8 cellular contexts compared by ENCODE assay signal in genomic region chr1:234400773-234401172, GRCh38. TPM values are rescaled to one million over a fixed set of nuclear protein-coding genes. Genes with fewer than 3 reads are reported as not detected.
A peak's percentile ranks its signal among the peaks of the same experiment; 100 is the strongest.
DNase-seq lines count a peak whose midpoint lies in the region; ATAC-seq, FAIRE-seq and TF ChIP-seq lines count a peak whose summit lies in the region.

No MANE protein-coding gene starts in this region.

- H3K4me2 ChIP-seq in HepG2 (ENCODE audit: low read depth, low read length) (no peak overlapping the region), endothelial cell of umbilical vein (ENCODE audit: insufficient read depth, low read length) (peak overlapping the region; percentile 25)

- dilution Hi-C loops in endothelial cell of umbilical vein (cut with MboI; ENCODE audit: extremely low pct_ligation_motif_present, low sequenced_read_pairs): no loop called here

- peaks cover 0 to 5% (median 1%) of the 10 kb centered on the region in 4 donors for H3K4me1 ChIP-seq in liver (ENCODE audit: control insufficient read depth in 4 of 4, insufficient read depth in 4 of 4, low read length in 3 of 4)
- peaks cover 4% of the 10 kb centered on the region; the same call in 1 of the 2 replicates for H3K4me1 ChIP-seq in HepG2 (ENCODE audit: insufficient read depth, low read length)
- no peaks in the 10 kb centered on the region for H3K4me1 ChIP-seq in endothelial cell of umbilical vein (ENCODE audit: control insufficient read depth, extremely low read depth, insufficient read depth, low read length)
- H3K4me1 ChIP-seq in upper lobe of left lung: peaks cover 0 to 9% (median 4%) of the 10 kb centered on the region in 4 donors
- H3K4me1 ChIP-seq in SJCRH30: no peaks in the 10 kb centered on the region

- TF ChIP-seq POLR2A in HepG2 (IDR thresholded peaks at IDR 0.05; ENCODE audit: insufficient read depth in 1 of 2, low read depth in 2 of 2, low read length in 2 of 2) (no peak), endothelial cell of umbilical vein (IDR thresholded peaks at IDR 0.05; ENCODE audit: low read depth, low read length) (no peak), upper lobe of left lung (IDR thresholded peaks at IDR 0.05) (no peak)

- H3K27ac ChIP-seq in liver (ENCODE audit: low read depth in 1 of 2, low read length in 2 of 2) (no peak overlapping the region), HepG2 (ENCODE audit: extremely low read length, insufficient read depth, low read length) (no peak overlapping the region), endothelial cell of umbilical vein (ENCODE audit: insufficient read depth, low read depth, low read length) (no peak overlapping the region), upper lobe of left lung (peak overlapping the region in 3 of 4 donors; percentile 4 to 61 (median 35)), coronary artery (no peak overlapping the region), SJCRH30 (no peak overlapping the region)

- TF ChIP-seq CTCF in liver (IDR thresholded peaks at IDR 0.05; ENCODE audit: low read depth, low read length, missing input control): no peak
- TF ChIP-seq CTCF in HepG2 (CRISPR knock-in tag; IDR thresholded peaks at IDR 0.05): no peak
- TF ChIP-seq CTCF in endothelial cell of umbilical vein (IDR thresholded peaks at IDR 0.05; ENCODE audit: extremely low read depth in 1 of 2, insufficient read depth in 1 of 2, low read depth in 1 of 2, low read length in 2 of 2): no peak
- TF ChIP-seq CTCF in upper lobe of left lung (IDR thresholded peaks at IDR 0.05): no peak
- TF ChIP-seq CTCF in coronary artery (IDR thresholded peaks at IDR 0.05): no peak

- intact Hi-C loops in HepG2 (cut with micrococcal nuclease; ENCODE audit: unreplicated experiment) (no loop called here), endothelial cell of umbilical vein (cut with micrococcal nuclease) (no loop called here)

- ATAC-seq in HepG2 (no peak), HG03565 (IDR thresholded peaks at IDR 0.05; ENCODE audit: unreplicated experiment) (peak; percentile 36), upper lobe of left lung (ENCODE audit: low FRiP score in 2 of 2) (no peak)

- BruUV-seq in HepG2 (replicated peaks; lab: Mats Ljungman, UMichigan) (no TSS peak), endothelial cell of umbilical vein (replicated peaks; lab: Mats Ljungman, UMichigan) (no TSS peak)

- H3K4me3 ChIP-seq in liver (ENCODE audit: low read depth in 1 of 3, low read length in 3 of 3) (no peak overlapping the region), HepG2 (replicated peaks in 1 of 3; ENCODE audit: insufficient read depth in 1 of 3, low read depth in 2 of 3, low read length in 3 of 3) (no peak overlapping the region), endothelial cell of umbilical vein (replicated peaks in 1 of 3; ENCODE audit: insufficient read depth in 1 of 3, low read depth in 1 of 3, low read length in 3 of 3) (no peak overlapping the region), upper lobe of left lung (no peak overlapping the region), coronary artery (no peak overlapping the region), SJCRH30 (no peak overlapping the region)

- H3K27me3 ChIP-seq in liver (ENCODE audit: control insufficient read depth in 4 of 4, insufficient read depth in 4 of 4, low read length in 3 of 4) (no peaks in the 10 kb centered on the region), HepG2 (ENCODE audit: control insufficient read depth in 1 of 2, insufficient read depth in 2 of 2, low read length in 2 of 2) (no peaks in the 10 kb centered on the region), endothelial cell of umbilical vein (ENCODE audit: control insufficient read depth in 2 of 2, insufficient read depth in 2 of 2, low read length in 2 of 2) (no peaks in the 10 kb centered on the region), upper lobe of left lung (no peaks in the 10 kb centered on the region), SJCRH30 (no peaks in the 10 kb centered on the region)

- H3K79me2 ChIP-seq in HepG2 (ENCODE audit: insufficient read depth, low read length) (no peaks in the 10 kb centered on the region), endothelial cell of umbilical vein (ENCODE audit: control insufficient read depth, insufficient read depth, low read length) (no peaks in the 10 kb centered on the region)

- in situ Hi-C loops in HepG2 (cut with HindIII; ENCODE audit: extremely low pct_ligation_motif_present, low pct_unique_long_range_greater_than_20kb): no loop called here

- H3K36me3 ChIP-seq in liver (ENCODE audit: control insufficient read depth in 4 of 4, insufficient read depth in 3 of 4, low read depth in 1 of 4, low read length in 3 of 4) (no peaks in the 10 kb centered on the region), HepG2 (replicated peaks in 1 of 2; ENCODE audit: control insufficient read depth in 1 of 2, insufficient read depth in 2 of 2, low read length in 2 of 2) (peaks cover 3 to 19% of the 10 kb centered on the region in 2 experiments; a peak in 4 of 5 replicates), endothelial cell of umbilical vein (ENCODE audit: control insufficient read depth in 2 of 2, extremely low read depth in 1 of 2, insufficient read depth in 2 of 2, low read length in 2 of 2) (peaks cover 0 to 3% of the 10 kb centered on the region in 2 experiments), upper lobe of left lung (peaks cover 0 to 7% (median 0%) of the 10 kb centered on the region in 4 donors), SJCRH30 (no peaks in the 10 kb centered on the region)

- CTCF ChIA-PET in HepG2 (lab: Yijun Ruan, JAX; ENCODE audit: low intra/inter-chr PET ratio, low total read pairs): no interaction called here
- CTCF ChIA-PET in endothelial cell of umbilical vein (lab: Charles Lee): no interaction called here

- H2AFZ ChIP-seq in HepG2 (ENCODE audit: low read length): no peak overlapping the region
- no peak overlapping the region for H2AFZ ChIP-seq in endothelial cell of umbilical vein (ENCODE audit: low read depth, low read length)

- DNase-seq in HepG2 (ENCODE audit: low spot score) (no peak), endothelial cell of umbilical vein (ENCODE audit: low read depth, low spot score) (peak; percentile 67), upper lobe of left lung (no peak), coronary artery (ENCODE audit: low spot score) (no peak), SJCRH30 (no peak)
- DNase-seq in effector CD4-positive, alpha-beta T cell: no peak

- no peak for TF ChIP-seq EP300 in HepG2 (IDR thresholded peaks at IDR 0.05; ENCODE audit: low read depth in 2 of 2, low read length in 2 of 2)
- TF ChIP-seq EP300 in HepG2 (CRISPR knock-in tag; IDR thresholded peaks at IDR 0.05; ENCODE audit: borderline replicate concordance): no peak
- no peak for TF ChIP-seq EP300 in upper lobe of left lung (IDR thresholded peaks at IDR 0.05)

- H4K20me1 ChIP-seq in HepG2 (ENCODE audit: insufficient read depth, low read length) (no peaks in the 10 kb centered on the region; the same call in 1 of the 2 replicates), endothelial cell of umbilical vein (replicated peaks; ENCODE audit: control insufficient read depth, extremely low read depth, insufficient read depth, low read length) (no peaks in the 10 kb centered on the region)

- H3K9me3 ChIP-seq in liver (ENCODE audit: control insufficient read depth in 4 of 4, low read length in 3 of 4) (no peaks in the 10 kb centered on the region), HepG2 (ENCODE audit: low read length) (no peaks in the 10 kb centered on the region), endothelial cell of umbilical vein (replicated peaks; ENCODE audit: control insufficient read depth, insufficient read depth, low read length) (no peaks in the 10 kb centered on the region), upper lobe of left lung (no peaks in the 10 kb centered on the region), SJCRH30 (replicated peaks) (no peaks in the 10 kb centered on the region)

- FAIRE-seq in HepG2 (lab: Jason Lieb, UNC) (no peak), endothelial cell of umbilical vein (lab: Jason Lieb, UNC) (no peak)

- POLR2A ChIA-PET in HepG2 (lab: Yijun Ruan, JAX): no interaction called here
- POLR2A ChIA-PET in endothelial cell of umbilical vein (lab: Charles Lee): no interaction called here

- no peaks in the 10 kb centered on the region for H3K9me1 ChIP-seq in endothelial cell of umbilical vein (replicated peaks; ENCODE audit: control insufficient read depth, extremely low read depth, insufficient read depth, low read length)

- H3K9ac ChIP-seq in liver (ENCODE audit: low read depth in 1 of 2, low read length in 2 of 2) (peak overlapping the region in 1 of 2 donors; percentile 58), HepG2 (ENCODE audit: insufficient read depth, low read depth, low read length) (no peak overlapping the region), endothelial cell of umbilical vein (replicated peaks; ENCODE audit: extremely low read depth, insufficient read depth, low read length) (no peak overlapping the region)

- TF ChIP-seq RAD21 in liver (IDR thresholded peaks at IDR 0.05) (no peak), HepG2 (CRISPR knock-in tag; IDR thresholded peaks at IDR 0.05) (no peak)

RNA-seq across cellular contexts. Expression of gene COA6, which starts 27.5 kb away (rescaled TPM):
- total RNA-seq in liver (10 to 100 TPM in 1 of 2 donors, 1 to 10 TPM in 1; 5.3 to 17.9 TPM), HepG2 (2016; rRNA removed; fragmentation: Illumina TruSeq; extraction: Trizol) (104 and 158 TPM in 2 replicates), endothelial cell of umbilical vein (34.2 and 42.7 TPM in 2 replicates), upper lobe of left lung (10 to 100 TPM in 5 of 6 donors, 1 to 10 TPM in 1; 1.2 to 26.4 (median 15.3) TPM)
- polyA plus RNA-seq in liver (10 to 100 TPM; 19.4 to 37.0 TPM), HepG2 (2011; rRNA removed) (29.1 and 32.4 TPM in 2 replicates), endothelial cell of umbilical vein (15.7 and 22.2 TPM in 2 replicates)
- total RNA-seq in HepG2 (2016; cell fraction: cytosol; rRNA removed; fragmentation: Illumina TruSeq; extraction: Trizol; ENCODE audit: low read depth): 65.3 and 66.5 TPM in 2 replicates
- 117 and 175 TPM in 2 replicates for total RNA-seq in HepG2 (2016; cell fraction: insoluble cytoplasmic fraction; rRNA removed; fragmentation: Illumina TruSeq; extraction: Trizol)
- 73.2 and 76.4 TPM in 2 replicates for total RNA-seq in HepG2 (2016; cell fraction: membrane; rRNA removed; fragmentation: Illumina TruSeq; extraction: Trizol)
- 44.6 and 50.4 TPM in 2 replicates for total RNA-seq in HepG2 (2016; cell fraction: nucleus; rRNA removed; fragmentation: Illumina TruSeq; extraction: Trizol)
- 37.1 and 37.6 TPM in 2 replicates for polyA plus RNA-seq in HepG2 (2011; cell fraction: cytosol; rRNA removed)
- 12.7 and 13.3 TPM in 2 replicates for polyA plus RNA-seq in HepG2 (2011; cell fraction: nucleus; rRNA removed)
- polyA plus RNA-seq in HepG2 (2012): 49.6 and 68.8 TPM in 2 replicates
- polyA plus RNA-seq in HepG2 (2016; cell fraction: cytosol; fragmentation: Illumina TruSeq; extraction: Trizol; ENCODE audit: low read depth): 84.3 and 106 TPM in 2 replicates
- 196 and 215 TPM in 2 replicates for polyA plus RNA-seq in HepG2 (2016; cell fraction: insoluble cytoplasmic fraction; fragmentation: Illumina TruSeq; extraction: Trizol; ENCODE audit: low read depth)
- 84.2 and 92.6 TPM in 2 replicates for polyA plus RNA-seq in HepG2 (2016; cell fraction: membrane; fragmentation: Illumina TruSeq; extraction: Trizol; ENCODE audit: low read depth)
- polyA plus RNA-seq in HepG2 (2016; cell fraction: nucleus; fragmentation: Illumina TruSeq; extraction: Trizol; ENCODE audit: insufficient read depth, low read depth): 92.2 and 92.5 TPM in 2 replicates
- polyA minus RNA-seq in HepG2 (2011; rRNA and poly(A)+ RNA removed; ENCODE audit: low replicate concordance): 12.7 and 15.1 TPM in 2 replicates
- polyA minus RNA-seq in HepG2 (2011; cell fraction: cytosol; rRNA and poly(A)+ RNA removed): 16.5 and 16.7 TPM in 2 replicates
- 12.4 and 16.9 TPM in 2 replicates for polyA minus RNA-seq in HepG2 (2011; cell fraction: nucleus; rRNA and poly(A)+ RNA removed)
- polyA plus RNA-seq in endothelial cell of umbilical vein (2011; cell fraction: cytosol; rRNA removed): 23.1 and 24.0 TPM in 2 replicates
- polyA plus RNA-seq in endothelial cell of umbilical vein (2011; cell fraction: nucleus; rRNA removed): 8.5 and 9.3 TPM in 2 replicates
- 39.8 and 49.0 TPM in 2 replicates for polyA plus RNA-seq in endothelial cell of umbilical vein (2012)
- polyA minus RNA-seq in endothelial cell of umbilical vein: 7.2 and 7.9 TPM in 2 replicates
- polyA minus RNA-seq in endothelial cell of umbilical vein (2011; cell fraction: cytosol; rRNA and poly(A)+ RNA removed): 33.0 TPM
- polyA minus RNA-seq in endothelial cell of umbilical vein (2011; cell fraction: nucleus; rRNA and poly(A)+ RNA removed): 3.3 and 5.6 TPM in 2 replicates
- 32.5 and 41.3 TPM in 2 replicates for total RNA-seq in SJCRH30 (2014; rRNA removed; shearing (Covaris generic))

Comparison
In these comparisons a context has a peak if more than half of its experiments do, and no peak if none do; other contexts are left out.
1. H3K27ac ChIP-seq: peak in upper lobe of left lung (3 of 4); none in liver (0 of 2), HepG2 (single experiment), endothelial cell of umbilical vein (single experiment), coronary artery (0 of 2) and SJCRH30 (single experiment).